Comparison of ENCODE assay signal across 21 cellular contexts in genomic region chr1:54302549-54302948, GRCh38.
"Had no signal": no experiment of that assay in that cellular context is flagged by ENCODE, and none has a peak within 500 bp of the region (broad histone marks: within the 10 kb centered on the region; RNA-seq: fewer than 3 reads in every experiment).

No MANE protein-coding gene starts in this region.

- H3K9me3 ChIP-seq: esophagus squamous epithelium, gastrocnemius medialis, sigmoid colon, tibial artery had no signal

- ATAC-seq: activated CD4-positive, alpha-beta T cell treated with anti-CD3 and anti-CD28 coated beads for 36 hours; activated naive CD4-positive, alpha-beta T cell treated with anti-CD3 and anti-CD28 coated beads, Interleukin-2, amount 50 U/mL, for 72 hours; gastrocnemius medialis; stimulated activated naive B cell treated with anti-CD40 and anti-IgM and Interleukin-4, amounts not matched to agents 10 μg/mL and 1 μg/mL and 100 μg/mL, for 72 hours had no signal

- H3K27ac Mint-ChIP-seq: activated B cell treated with CpG ODN at 0.5 μM for 24 hours; activated CD4-positive, alpha-beta T cell treated with anti-CD3 and anti-CD28 coated beads for 36 hours; activated T-helper 1 cell treated with anti-CD3 and anti-CD28 coated beads, Interleukin-12 subunit alpha, Interleukin-12 subunit beta, Interleukin-2, Interleukin-4 antibody, amounts not matched to agents 30 ng/mL and 10 ng/mL and 1 ng/mL, durations not matched to agents 14 hours and 24 hours and 36 hours; stimulated activated naive B cell treated with anti-CD40 and anti-IgM and Interleukin-4, amounts not matched to agents 10 μg/mL and 1 μg/mL and 100 μg/mL, for 72 hours had no signal

- H3K4me3 ChIP-seq: coronary artery, esophagus squamous epithelium, gastrocnemius medialis, sigmoid colon, smooth muscle cell, tibial artery had no signal

- DNase-seq: activated B cell treated with CpG ODN at 0.5 μM for 24 hours; activated CD4-positive, alpha-beta T cell treated with anti-CD3 and anti-CD28 coated beads for 36 hours; activated CD4-positive, alpha-beta T cell treated with anti-CD3 and anti-CD28 coated beads, Interleukin-2, amount 50 U/mL, for 4 hours; activated gamma-delta T cell; activated T-cell treated with anti-CD3 and anti-CD28 coated beads for 4 hours; amygdala; cerebellar nuclear complex; endodermal cell; esophagus squamous epithelium; gastrocnemius medialis; head of caudate nucleus; midbrain; sigmoid colon; stimulated activated CD4-positive, alpha-beta T cell treated with anti-CD3 and anti-CD28 coated beads, Interleukin-15, amount 100 ng/mL, for 24 hours; stimulated activated naive B cell treated with anti-CD40 and anti-IgM and Interleukin-4, amounts not matched to agents 10 μg/mL and 1 μg/mL and 100 μg/mL, for 72 hours; T-helper 1 cell; tibial artery had no signal

- H3K9me3 Mint-ChIP-seq: activated B cell treated with CpG ODN at 0.5 μM for 24 hours; activated naive CD4-positive, alpha-beta T cell treated with anti-CD3 and anti-CD28 coated beads, Interleukin-2, amount 50 U/mL, for 72 hours; activated T-helper 1 cell treated with anti-CD3 and anti-CD28 coated beads, Interleukin-12 subunit alpha, Interleukin-12 subunit beta, Interleukin-2, Interleukin-4 antibody, amounts not matched to agents 30 ng/mL and 10 ng/mL and 1 ng/mL, durations not matched to agents 14 hours and 24 hours and 36 hours; endodermal cell; stimulated activated naive B cell treated with anti-CD40 and anti-IgM and Interleukin-4, amounts not matched to agents 10 μg/mL and 1 μg/mL and 100 μg/mL, for 72 hours had no signal

- H3K27me3 ChIP-seq: esophagus squamous epithelium, gastrocnemius medialis, sigmoid colon, tibial artery had no signal

- H3K4me3 Mint-ChIP-seq: activated B cell treated with CpG ODN at 0.5 μM for 24 hours; activated CD4-positive, alpha-beta T cell treated with anti-CD3 and anti-CD28 coated beads for 36 hours; activated T-helper 1 cell treated with anti-CD3 and anti-CD28 coated beads, Interleukin-12 subunit alpha, Interleukin-12 subunit beta, Interleukin-2, Interleukin-4 antibody, amounts not matched to agents 30 ng/mL and 10 ng/mL and 1 ng/mL, durations not matched to agents 14 hours and 24 hours and 36 hours; endodermal cell; stimulated activated naive B cell treated with anti-CD40 and anti-IgM and Interleukin-4, amounts not matched to agents 10 μg/mL and 1 μg/mL and 100 μg/mL, for 72 hours had no signal

- H3K36me3 Mint-ChIP-seq: activated naive CD4-positive, alpha-beta T cell treated with anti-CD3 and anti-CD28 coated beads, Interleukin-2, amount 50 U/mL, for 72 hours had no signal

- H3K27me3 Mint-ChIP-seq: activated B cell treated with CpG ODN at 0.5 μM for 24 hours; activated CD4-positive, alpha-beta T cell treated with anti-CD3 and anti-CD28 coated beads for 36 hours; stimulated activated naive B cell treated with anti-CD40 and anti-IgM and Interleukin-4, amounts not matched to agents 10 μg/mL and 1 μg/mL and 100 μg/mL, for 72 hours had no signal

- H3K27ac ChIP-seq: coronary artery, esophagus squamous epithelium, gastrocnemius medialis, sigmoid colon, tibial artery had no signal

- H3K36me3 ChIP-seq: esophagus squamous epithelium, gastrocnemius medialis, sigmoid colon, tibial artery had no signal
